Comparison of ENCODE assay signal across 22 cellular contexts in genomic region chr14:51072976-51073375, GRCh38. TPM values are rescaled to one million over a fixed set of nuclear protein-coding genes. Genes with fewer than 3 reads are reported as not detected.
"Had no signal": no experiment of that assay in that cellular context is flagged by ENCODE, and none has a peak within 500 bp of the region (broad histone marks: within the 10 kb centered on the region; RNA-seq: fewer than 3 reads in every experiment).

No MANE protein-coding gene starts in this region.

- H3K27me3 Mint-ChIP-seq: dendritic cell treated with granulocyte-macrophage colony-stimulating factor and Interleukin-4, amounts not matched to agents 40 ng/mL and 50 ng/mL, for 4 days had no signal

- H3K36me3 ChIP-seq: colonic mucosa, esophagus muscularis mucosa, gastroesophageal sphincter, heart left ventricle, left lung, lower lobe of right lung had no signal

- H3K4me1 Mint-ChIP-seq: immature natural killer cell, mesothelial cell of epicardium had no signal

- H3K9me3 Mint-ChIP-seq: dendritic cell treated with granulocyte-macrophage colony-stimulating factor and Interleukin-4, amounts not matched to agents 40 ng/mL and 50 ng/mL, for 4 days had no signal

- H3K27me3 ChIP-seq: colonic mucosa, esophagus muscularis mucosa, gastroesophageal sphincter, heart left ventricle, hepatocyte, left lung had no signal

- H3K36me3 Mint-ChIP-seq: immature natural killer cell, mesothelial cell of epicardium had no signal

- H3K27ac ChIP-seq: colonic mucosa, esophagus muscularis mucosa, foreskin keratinocyte, gastroesophageal sphincter, hepatocyte, left lung, lower lobe of right lung had no signal

- H3K4me1 ChIP-seq: colonic mucosa, gastroesophageal sphincter, left lung, lower lobe of right lung had no signal

- H3K9me3 ChIP-seq: colonic mucosa, esophagus muscularis mucosa, lower lobe of right lung, mucosa of descending colon had no signal

- DNase-seq: colonic mucosa; cortex of kidney; effector CD4-positive, alpha-beta T cell; effector memory CD4-positive, alpha-beta T cell; foreskin keratinocyte; heart left ventricle; hypothalamus; immature natural killer cell; left cardiac atrium; left lung; left ventricle myocardium superior; lower lobe of right lung; mesenchymal stem cell; mucosa of descending colon had no signal

- H3K4me3 ChIP-seq: colonic mucosa, esophagus muscularis mucosa, gastroesophageal sphincter, heart left ventricle, hepatocyte, left lung, lower lobe of right lung, mucosa of descending colon had no signal

- H3K27ac Mint-ChIP-seq: dendritic cell treated with granulocyte-macrophage colony-stimulating factor and Interleukin-4, amounts not matched to agents 40 ng/mL and 50 ng/mL, for 4 days; immature natural killer cell; mesothelial cell of epicardium had no signal

- FAIRE-seq: endothelial cell of umbilical vein, keratinocyte had no signal

- H3K4me3 Mint-ChIP-seq: dendritic cell treated with granulocyte-macrophage colony-stimulating factor and Interleukin-4, amounts not matched to agents 40 ng/mL and 50 ng/mL, for 4 days; immature natural killer cell; mesothelial cell of epicardium had no signal

RNA-seq across cellular contexts. Expression of gene TRIM9, which starts 21.9 kb away (rescaled TPM):
- total RNA-seq: endothelial cell of umbilical vein, fibroblast of villous mesenchyme had no signal
